ENCODE assay signal across 12 cellular contexts in genomic region chr5:178330791-178331404, GRCh38.
DNase-seq lines count a peak whose midpoint lies in the region; ATAC-seq and TF ChIP-seq lines count a peak whose summit lies in the region.
"Had no signal": no experiment of that assay in that cellular context is flagged by ENCODE, and none has a peak within 500 bp of the region (broad histone marks: within the 10 kb centered on the region; RNA-seq: fewer than 3 reads in every experiment).

No MANE protein-coding gene starts in this region.

- no peaks in the 10 kb centered on the region for H3K36me3 ChIP-seq in body of pancreas (replicated peaks in 1 of 2; ENCODE audit: insufficient read depth in 1 of 2, low read depth in 2 of 2)
- H3K36me3 ChIP-seq in mesendoderm (ENCODE audit: control insufficient read depth, insufficient read depth, low read length), result no peaks in the 10 kb centered on the region
- H3K36me3 ChIP-seq in transverse colon, result no peaks in the 10 kb centered on the region
- no peaks in the 10 kb centered on the region for H3K36me3 ChIP-seq in OCI-LY7 (ENCODE audit: insufficient read depth, low read length)

- BruUV-seq in OCI-LY7 (replicated peaks; lab: Mats Ljungman, UMichigan), result no TSS peak

- H2BK15ac ChIP-seq in mesendoderm (replicated peaks; ENCODE audit: low read depth), result no peak overlapping the region

- intact Hi-C loops in body of pancreas (cut with DNase I) (no loop called here), transverse colon (cut with DNase I; ENCODE audit: low total_unique reads) (no loop called here), OCI-LY7 (cut with micrococcal nuclease; ENCODE audit: unreplicated experiment) (no loop called here)

- H3K27me3 Mint-ChIP-seq in activated T-cell treated with anti-CD3 and anti-CD28 coated beads, Interleukin-2, amount 50 U/mL, for 72 hours (ENCODE audit: low read depth), result no peaks in the 10 kb centered on the region

- H3K9me3 Mint-ChIP-seq in activated T-cell treated with anti-CD3 and anti-CD28 coated beads, Interleukin-2, amount 50 U/mL, for 72 hours, result no peaks in the 10 kb centered on the region

- H4K5ac ChIP-seq in mesendoderm (ENCODE audit: low read length), result no peak overlapping the region

- peak; percentile 7 to 8 for DNase-seq in activated T-cell treated with anti-CD3 and anti-CD28 coated beads, Interleukin-2, amount 50 U/mL, for 72 hours
- DNase-seq in activated T-cell treated with anti-CD3 and anti-CD28 coated beads, Interleukin-2, amount 50 U/mL, for 1 hour, result no peak
- peak in 2 of 4 donors; percentile 5 to 12 for DNase-seq in body of pancreas
- peak; percentile 42 for DNase-seq in mesendoderm
- no peak for DNase-seq in transverse colon
- no peak for DNase-seq in NCI-H82 (lab: John Stamatoyannopoulos, UW)
- DNase-seq in OCI-LY7 (ENCODE audit: low spot score), result no peak
- DNase-seq: KBM-7; NCI-H524 treated with DMSO at 0.1 percent for 48 hours; stimulated activated CD4-positive, alpha-beta T cell treated with anti-CD3 and anti-CD28 coated beads, Interleukin-2, amount 100 ng/mL, for 24 hours; T1000 had no signal

- in situ Hi-C loops in transverse colon (cut with MboI; ENCODE audit: low pct_ligation_motif_present in 1 of 4, low pct_unique_long_range_greater_than_20kb in 1 of 4, low sequenced_read_pairs in 3 of 4), result no loop called here

- TF ChIP-seq POLR2A in body of pancreas (IDR thresholded peaks at IDR 0.05) (no peak), transverse colon (IDR thresholded peaks at IDR 0.05) (no peak)

- no peaks in the 10 kb centered on the region for H3K36me3 Mint-ChIP-seq in activated T-cell treated with anti-CD3 and anti-CD28 coated beads, Interleukin-2, amount 50 U/mL, for 72 hours (ENCODE audit: insufficient read depth in 2 of 2)

- POLR2A ChIA-PET in OCI-LY7 (lab: Charles Lee), result no interaction called here

- H3K4me3 ChIP-seq in body of pancreas (no peak overlapping the region), mesendoderm (ENCODE audit: low read length) (no peak overlapping the region), transverse colon (no peak overlapping the region), OCI-LY7 (ENCODE audit: low read depth, low read length, poor library complexity, severe bottlenecking) (no peak overlapping the region)

- WGBS in body of pancreas, 2 donors, result 80 to 86% methylated on average over 6 to 7 of the region's 7 CpGs
- no CpG with 5 or more reads among the region's 7 CpGs for WGBS in mesendoderm (ENCODE audit: extremely low coverage, insufficient coverage, low lambda C conversion rate)
- WGBS in transverse colon (ENCODE audit: low coverage in 1 of 2), 2 donors, result 65% methylated on average over 7 of the region's 7 CpGs; no CpG with 5 or more reads in 1 of the 2 donors

- H2BK120ac ChIP-seq in mesendoderm (ENCODE audit: low read depth, low read length), result no peak overlapping the region

- no peak overlapping the region for H2AK5ac ChIP-seq in mesendoderm (ENCODE audit: low read length)

- H3K4me2 ChIP-seq in mesendoderm (ENCODE audit: low read length) (no peak overlapping the region), OCI-LY7 (ENCODE audit: low read length) (no peak overlapping the region)

- no peak overlapping the region for H2BK5ac ChIP-seq in mesendoderm (ENCODE audit: low read length)

- H4K20me1 ChIP-seq in OCI-LY7 (ENCODE audit: insufficient read depth, low read length), result no peaks in the 10 kb centered on the region

- H3K9me2 ChIP-seq in OCI-LY7 (ENCODE audit: insufficient read depth, low read length), result no peaks in the 10 kb centered on the region

- ATAC-seq in activated T-cell treated with anti-CD3 and anti-CD28 coated beads, Interleukin-2, amount 50 U/mL, for 72 hours (replicated peaks in 1 of 2), result peak; percentile 60 to 62
- no peak for ATAC-seq in body of pancreas
- no peak for ATAC-seq in HG03135 (IDR thresholded peaks at IDR 0.05; ENCODE audit: unreplicated experiment)

- H3K4me1 ChIP-seq in body of pancreas, result peaks cover 18% of the 10 kb centered on the region
- H3K4me1 ChIP-seq in mesendoderm (ENCODE audit: control insufficient read depth, low read depth, low read length), result no peaks in the 10 kb centered on the region
- H3K4me1 ChIP-seq in transverse colon, result peaks cover 10 to 21% (median 17%) of the 10 kb centered on the region in 4 donors
- no peaks in the 10 kb centered on the region for H3K4me1 ChIP-seq in OCI-LY7 (ENCODE audit: insufficient read depth, low read length, poor library complexity, severe bottlenecking)

- TF ChIP-seq CTCF in body of pancreas (IDR thresholded peaks at IDR 0.05) (no peak), transverse colon (IDR thresholded peaks at IDR 0.05) (no peak), OCI-LY7 (conservative IDR thresholded peaks at IDR 0.05; ENCODE audit: low read length) (no peak)

- H2AFZ ChIP-seq in OCI-LY7 (ENCODE audit: low read length), result no peak overlapping the region

- H3K27ac ChIP-seq in body of pancreas (peak overlapping the region in 3 of 4 donors; percentile 15 to 52 (median 51)), mesendoderm (ENCODE audit: low read depth, low read length) (no peak overlapping the region), transverse colon (peak overlapping the region; percentile 8 to 50 (median 28)), OCI-LY7 (ENCODE audit: low read depth, low read length, poor library complexity, severe bottlenecking) (no peak overlapping the region)

- H3K18ac ChIP-seq in mesendoderm (ENCODE audit: low read length), result no peak overlapping the region

- H3K56ac ChIP-seq in mesendoderm (ENCODE audit: low read length), result no peak overlapping the region

- no peak overlapping the region for H4K8ac ChIP-seq in mesendoderm (ENCODE audit: low read depth, low read length)

- H3K4ac ChIP-seq in mesendoderm (ENCODE audit: low read depth, low read length), result no peak overlapping the region

- no peaks in the 10 kb centered on the region for H3K27me3 ChIP-seq in body of pancreas
- H3K27me3 ChIP-seq in mesendoderm (ENCODE audit: insufficient read depth, low read length, poor library complexity), result no peaks in the 10 kb centered on the region
- H3K27me3 ChIP-seq in transverse colon, result no peaks in the 10 kb centered on the region

- H3K9me3 ChIP-seq in body of pancreas (no peaks in the 10 kb centered on the region), transverse colon (no peaks in the 10 kb centered on the region), OCI-LY7 (ENCODE audit: low read length) (no peaks in the 10 kb centered on the region)

- H3K4me1 Mint-ChIP-seq in activated T-cell treated with anti-CD3 and anti-CD28 coated beads, Interleukin-2, amount 50 U/mL, for 72 hours (ENCODE audit: low read depth), result peaks cover 6% of the 10 kb centered on the region

- peak overlapping the region; percentile 47 for H3K27ac Mint-ChIP-seq in activated T-cell treated with anti-CD3 and anti-CD28 coated beads, Interleukin-2, amount 50 U/mL, for 72 hours

- no peak overlapping the region for H3K9ac ChIP-seq in mesendoderm (ENCODE audit: low read length)

- TF ChIP-seq EP300 in transverse colon (IDR thresholded peaks at IDR 0.05; ENCODE audit: low read depth), result no peak

- no peak overlapping the region for H3K4me3 Mint-ChIP-seq in activated T-cell treated with anti-CD3 and anti-CD28 coated beads, Interleukin-2, amount 50 U/mL, for 72 hours

- CTCF ChIA-PET in OCI-LY7 (lab: Charles Lee; ENCODE audit: unreplicated experiment), result interaction anchor here (1.1 kb wide), 1 partner anchor 51 kb away, joined by 4 read pairs; no protein-coding TSS in a partner anchor

- H3K79me2 ChIP-seq in mesendoderm (ENCODE audit: control insufficient read depth, insufficient read depth, low read length) (no peaks in the 10 kb centered on the region), OCI-LY7 (ENCODE audit: insufficient read depth, low read depth, low read length) (no peaks in the 10 kb centered on the region)

- H3K79me1 ChIP-seq in mesendoderm (ENCODE audit: low read length), result no peaks in the 10 kb centered on the region

- no peak overlapping the region for H3K23ac ChIP-seq in mesendoderm (ENCODE audit: low read length)

Comparison
In these comparisons a context has a peak if more than half of its experiments do, and no peak if none do; other contexts are left out.
1. DNase-seq: peak in activated T-cell treated with anti-CD3 and anti-CD28 coated beads, Interleukin-2, amount 50 U/mL, for 72 hours (2 of 2) and mesendoderm (single experiment); none in activated T-cell treated with anti-CD3 and anti-CD28 coated beads, Interleukin-2, amount 50 U/mL, for 1 hour (single experiment), transverse colon (single experiment), NCI-H82 (single experiment) and OCI-LY7 (single experiment).
2. ATAC-seq: peak in activated T-cell treated with anti-CD3 and anti-CD28 coated beads, Interleukin-2, amount 50 U/mL, for 72 hours (2 of 2); none in body of pancreas (single experiment) and HG03135 (single experiment).
3. H3K27ac ChIP-seq: peak in body of pancreas (3 of 4) and transverse colon (4 of 4); none in mesendoderm (single experiment) and OCI-LY7 (single experiment).